Comparison of ENCODE assay signal across 12 cellular contexts in genomic region chr7:47266799-47267198, GRCh38.
DNase-seq lines count a peak whose midpoint lies in the region; ATAC-seq, FAIRE-seq and TF ChIP-seq lines count a peak whose summit lies in the region.
"Had no signal": no experiment of that assay in that cellular context is flagged by ENCODE, and none has a peak within 500 bp of the region (broad histone marks: within the 10 kb centered on the region; RNA-seq: fewer than 3 reads in every experiment).

No MANE protein-coding gene starts in this region.

- peaks cover 19% of the 10 kb centered on the region for H3K9me3 Mint-ChIP-seq in osteocyte (ENCODE audit: unreplicated experiment)
- H3K9me3 Mint-ChIP-seq: activated B cell treated with CpG ODN at 0.5 μM for 24 hours had no signal

- H3K36me3 ChIP-seq in BLaER1 treated with 17β-estradiol and CSF1 and Interleukin-3, amounts not matched to agents 10 nM and 100 nM = no peaks in the 10 kb centered on the region; a peak in 1 of 22 replicates
- H3K36me3 ChIP-seq: BE2C had no signal

- no peaks in the 10 kb centered on the region for H3K27me3 ChIP-seq in BLaER1 treated with 17β-estradiol and CSF1 and Interleukin-3, amounts not matched to agents 10 nM and 100 nM
- no peaks in the 10 kb centered on the region for H3K27me3 ChIP-seq in foreskin keratinocyte
- H3K27me3 ChIP-seq: BE2C had no signal

- H3K27ac ChIP-seq in BLaER1 treated with 17β-estradiol and CSF1 and Interleukin-3, amounts not matched to agents 10 nM and 100 nM = peak overlapping the region in 9 of 11 experiments; percentile 16 to 60 (median 49); a peak in 15 of 22 replicates
- no peak overlapping the region for H3K27ac ChIP-seq in foreskin keratinocyte

- H3K4me3 Mint-ChIP-seq in osteocyte (ENCODE audit: unreplicated experiment) = no peak overlapping the region
- H3K4me3 Mint-ChIP-seq: activated B cell treated with CpG ODN at 0.5 μM for 24 hours had no signal

- peaks cover 6 to 26% (median 12%) of the 10 kb centered on the region in 10 experiments; a peak in 17 of 20 replicates for H3K4me1 ChIP-seq in BLaER1 treated with 17β-estradiol and CSF1 and Interleukin-3, amounts not matched to agents 10 nM and 100 nM
- H3K4me1 ChIP-seq in foreskin keratinocyte = no peaks in the 10 kb centered on the region
- H3K4me1 ChIP-seq: BE2C had no signal

- H3K4me2 ChIP-seq in BLaER1 treated with 17β-estradiol and CSF1 and Interleukin-3, amounts not matched to agents 10 nM and 100 nM = peak overlapping the region in 10 of 11 experiments; percentile 1 to 62 (median 44); a peak in 18 of 22 replicates

- H4K20me1 ChIP-seq in BLaER1 treated with 17β-estradiol and CSF1 and Interleukin-3, amounts not matched to agents 10 nM and 100 nM = no peaks in the 10 kb centered on the region

- H3K4me1 Mint-ChIP-seq in osteocyte (ENCODE audit: unreplicated experiment) = peaks cover 13% of the 10 kb centered on the region
- H3K4me1 Mint-ChIP-seq: activated B cell treated with CpG ODN at 0.5 μM for 24 hours had no signal

- intact Hi-C loops in left cardiac atrium (cut with DNase I) = loop anchor here (2.0 to 5.0 kb wide), 3 partner anchors 70 to 551 kb away; no protein-coding TSS in a partner anchor

- H3K9ac ChIP-seq in BLaER1 treated with 17β-estradiol and CSF1 and Interleukin-3, amounts not matched to agents 10 nM and 100 nM = peak overlapping the region in 4 of 11 experiments; percentile 7 to 53 (median 30); a peak in 6 of 22 replicates

- H3K9me3 ChIP-seq in BLaER1 treated with 17β-estradiol and CSF1 and Interleukin-3, amounts not matched to agents 10 nM and 100 nM (replicated peaks in 1 of 11) = peaks cover 0 to 21% (median 9%) of the 10 kb centered on the region in 11 experiments; a peak in 17 of 22 replicates
- H3K9me3 ChIP-seq: BE2C had no signal

- ATAC-seq in left cardiac atrium = peak; percentile 3 to 33
- ATAC-seq in GM21529 (IDR thresholded peaks at IDR 0.05; ENCODE audit: unreplicated experiment) = no peak
- no peak for ATAC-seq in foreskin keratinocyte
- no peak for ATAC-seq in HG02852 (IDR thresholded peaks at IDR 0.05; ENCODE audit: unreplicated experiment)
- no peak for ATAC-seq in HG02840 (IDR thresholded peaks at IDR 0.05; ENCODE audit: low FRiP score, unreplicated experiment)

- peak; percentile 98 for DNase-seq in RCC 7860 (ENCODE audit: low spot score)
- no peak for DNase-seq in left cardiac atrium
- DNase-seq in osteocyte (ENCODE audit: extremely low spot score, unreplicated experiment) = no peak
- no peak for DNase-seq in foreskin keratinocyte
- DNase-seq: stimulated activated naive CD4-positive, alpha-beta T cell had no signal

- peak overlapping the region; percentile 70 for H3K27ac Mint-ChIP-seq in osteocyte (ENCODE audit: unreplicated experiment)
- H3K27ac Mint-ChIP-seq: activated B cell treated with CpG ODN at 0.5 μM for 24 hours; activated T-helper 2 cell treated with anti-CD3 and anti-CD28 coated beads, Interferon-gamma antibody, Interleukin-2, Interleukin-4, amounts not matched to agents 10 μg/mL and 5 μg/mL and 100 μg/mL, durations not matched to agents 14 hours and 24 hours and 36 hours had no signal

- no peak overlapping the region for H3K4me3 ChIP-seq in BLaER1 treated with 17β-estradiol and CSF1 and Interleukin-3, amounts not matched to agents 10 nM and 100 nM

- H3K27me3 Mint-ChIP-seq in osteocyte (ENCODE audit: unreplicated experiment) = no peaks in the 10 kb centered on the region
- H3K27me3 Mint-ChIP-seq: activated B cell treated with CpG ODN at 0.5 μM for 24 hours had no signal

- TF ChIP-seq CTCF in osteocyte (IDR thresholded peaks at IDR 0.05) (no peak), foreskin keratinocyte (conservative IDR thresholded peaks at IDR 0.05) (no peak)

- peaks cover 7% of the 10 kb centered on the region for H3K36me3 Mint-ChIP-seq in osteocyte (ENCODE audit: unreplicated experiment)

- peak; percentile 99 for FAIRE-seq in RCC 7860 (lab: Jason Lieb, UNC)

Comparison
In these comparisons a context has a peak if more than half of its experiments do, and no peak if none do; other contexts are left out.
1. ATAC-seq: peak in left cardiac atrium (2 of 2); none in GM21529 (single experiment), foreskin keratinocyte (single experiment), HG02852 (single experiment) and HG02840 (single experiment).